In genomic region chr17:49461580-49461979, GRCh38 we compare ENCODE assay signal across 28 cellular contexts. TPM values are rescaled to one million over a fixed set of nuclear protein-coding genes. Genes with fewer than 3 reads are reported as not detected.
"Had no signal": no experiment of that assay in that cellular context is flagged by ENCODE, and none has a peak within 500 bp of the region (broad histone marks: within the 10 kb centered on the region; RNA-seq: fewer than 3 reads in every experiment).

No MANE protein-coding gene starts in this region.

- H3K4me2 ChIP-seq: neural progenitor cell, smooth muscle cell had no signal

- H3K27ac ChIP-seq: neural progenitor cell, neutrophil, pancreas, prostate gland, right lobe of liver, sigmoid colon, spleen, suprapubic skin, testis, tibial artery, transverse colon, upper lobe of right lung, uterus had no signal

- H3K9ac ChIP-seq: neural progenitor cell had no signal

- H3K36me3 ChIP-seq: neural progenitor cell, neutrophil, pancreas, prostate gland, right lobe of liver, sigmoid colon, spleen, suprapubic skin, tibial artery, transverse colon, upper lobe of right lung, uterus had no signal

- H3K4me3 ChIP-seq: neural progenitor cell, pancreas, prostate gland, right lobe of liver, sigmoid colon, smooth muscle cell, spleen, suprapubic skin, testis, tibial artery, transverse colon, upper lobe of right lung, uterus had no signal

- H3K4me1 ChIP-seq: neural progenitor cell, pancreas, prostate gland, right lobe of liver, sigmoid colon, spleen, testis, tibial artery, transverse colon, upper lobe of right lung, uterus had no signal

- H3K27me3 ChIP-seq: right lobe of liver, testis, uterus had no signal

- H3K9me3 ChIP-seq: neutrophil, pancreas, prostate gland, right lobe of liver, suprapubic skin, testis, upper lobe of right lung, uterus had no signal

- H2AFZ ChIP-seq: neural progenitor cell had no signal

- DNase-seq: naive thymus-derived CD4-positive, alpha-beta T cell; natural killer cell; nucleus accumbens; pancreas; right cardiac atrium; right lobe of liver; sigmoid colon; spleen; stimulated activated CD4-positive, alpha-beta T cell treated with anti-CD3 and anti-CD28 coated beads, Interleukin-12 subunit alpha, Interleukin-12 subunit beta, amount 100 ng/mL, for 4 hours; stimulated activated CD4-positive, alpha-beta T cell treated with anti-CD3 and anti-CD28 coated beads, Interleukin-1b, Interleukin-23, amount 100 ng/mL, for 48 hours; stimulated activated CD4-positive, alpha-beta T cell treated with anti-CD3 and anti-CD28 coated beads, Interleukin-4, amount 100 ng/mL, for 1 hour; stimulated activated CD4-positive, alpha-beta T cell treated with anti-CD3 and anti-CD28 coated beads, Interleukin-4, amount 100 ng/mL, for 4 hours; stimulated activated CD8-positive, alpha-beta memory T cell treated with anti-CD3 and anti-CD28 coated beads, Interleukin-4, amount 100 ng/mL, for 48 hours; stimulated activated naive CD4-positive, alpha-beta T cell; stimulated activated naive CD8-positive, alpha-beta T cell treated with anti-CD3 and anti-CD28 coated beads, Interleukin-15, amount 100 ng/mL, for 72 hours; stimulated activated naive CD8-positive, alpha-beta T cell treated with anti-CD3 and anti-CD28 coated beads, Interleukin-15, Interleukin-2, amounts not matched to agents 100 U/mL and 50 U/mL, for 24 hours; substantia nigra; testis; tibial artery; transverse colon; upper lobe of right lung; uterus had no signal

- FAIRE-seq: pancreas had no signal

- ATAC-seq: naive thymus-derived CD4-positive, alpha-beta T cell; natural killer cell; pancreas; right cardiac atrium; right lobe of liver; stimulated activated memory B cell treated with anti-CD40 and anti-IgM and Interleukin-4, amounts not matched to agents 10 μg/mL and 1 μg/mL and 100 μg/mL, for 72 hours; stimulated activated naive CD8-positive, alpha-beta T cell treated with anti-CD3 and anti-CD28 coated beads, Interleukin-15, amount 100 ng/mL, for 72 hours; stimulated activated naive CD8-positive, alpha-beta T cell treated with anti-CD3 and anti-CD28 coated beads, Interleukin-15, Interleukin-2, amounts not matched to agents 100 U/mL and 50 U/mL, for 24 hours; upper lobe of right lung had no signal

RNA-seq across cellular contexts. Expression of gene NGFR, which starts 33.5 kb away (rescaled TPM):
- polyA plus RNA-seq: naive thymus-derived CD4-positive, alpha-beta T cell had no signal
